In genomic region chr9:114396558-114397218, GRCh38 we compare ENCODE assay signal across 8 cellular contexts. TPM values are rescaled to one million over a fixed set of nuclear protein-coding genes. Genes with fewer than 3 reads are reported as not detected.
DNase-seq lines count a peak whose midpoint lies in the region; ATAC-seq and TF ChIP-seq lines count a peak whose summit lies in the region.

No MANE protein-coding gene starts in this region.

- H3K9ac ChIP-seq in iPS-20b (ENCODE audit: low read depth, low read length): peak overlapping the region; percentile 49; the same call in 1 of the 2 replicates

- POLR2A ChIA-PET in activated B cell treated with CpG ODN at 0.5 μM for 24 hours (lab: Charles Lee): interaction anchor here (0.6 to 23.4 kb wide), 13 partner anchors 12 to 815 kb away, joined by 3 to 913 read pairs (median 4); partner anchors contain the start of gene AKNA

- peak overlapping the region; percentile 94 for H3K27ac Mint-ChIP-seq in activated B cell treated with CpG ODN at 0.5 μM for 24 hours

- H3K9me3 ChIP-seq in left ventricle myocardium inferior (replicated peaks) (no peaks in the 10 kb centered on the region), iPS-20b (ENCODE audit: insufficient read depth, low read depth, low read length) (no peaks in the 10 kb centered on the region), upper lobe of right lung (no peaks in the 10 kb centered on the region)

- H3K36me3 ChIP-seq in left ventricle myocardium inferior: no peaks in the 10 kb centered on the region
- H3K36me3 ChIP-seq in iPS-20b (ENCODE audit: insufficient read depth, low read depth, low read length): no peaks in the 10 kb centered on the region
- no peaks in the 10 kb centered on the region for H3K36me3 ChIP-seq in upper lobe of right lung

- no peaks in the 10 kb centered on the region for H3K27me3 Mint-ChIP-seq in activated B cell treated with CpG ODN at 0.5 μM for 24 hours

- CTCF ChIA-PET in activated B cell treated with CpG ODN at 0.5 μM for 24 hours (lab: Charles Lee): interaction anchor here (1.1 to 2.0 kb wide), 5 partner anchors 9 to 58 kb away, joined by 4 to 11 read pairs (median 6); partner anchors contain the start of gene AKNA

- H3K4me3 Mint-ChIP-seq in activated B cell treated with CpG ODN at 0.5 μM for 24 hours: peak overlapping the region; percentile 89

- H3K27ac ChIP-seq in left ventricle myocardium inferior (replicated peaks): peak overlapping the region; percentile 83
- H3K27ac ChIP-seq in iPS-20b (ENCODE audit: low read length): no peak overlapping the region
- H3K27ac ChIP-seq in upper lobe of right lung: peak overlapping the region; percentile 96

- H3K9me3 Mint-ChIP-seq in activated B cell treated with CpG ODN at 0.5 μM for 24 hours: no peaks in the 10 kb centered on the region

- peaks cover 62% of the 10 kb centered on the region for H3K4me1 Mint-ChIP-seq in activated B cell treated with CpG ODN at 0.5 μM for 24 hours

- ATAC-seq in Right ventricle myocardium inferior (no peak), activated B cell treated with CpG ODN at 0.5 μM for 24 hours (ENCODE audit: low read depth) (no peak), upper lobe of right lung (no peak)

- DNase-seq in left ventricle myocardium inferior (no peak), Right ventricle myocardium inferior (ENCODE audit: missing footprints) (no peak), activated B cell treated with CpG ODN at 0.5 μM for 24 hours (no peak), upper lobe of right lung (no peak), COR-L47 (lab: John Stamatoyannopoulos, UW) (no peak), HPDE6-E6E7 (ENCODE audit: extremely low spot score) (no peak), cerebellar nuclear complex (lab: John Stamatoyannopoulos, UW) (no peak)

- H3K4me1 ChIP-seq in left ventricle myocardium inferior (peaks cover 30% of the 10 kb centered on the region), iPS-20b (ENCODE audit: insufficient read depth, low read length) (peaks cover 9% of the 10 kb centered on the region; the same call in 1 of the 2 replicates), upper lobe of right lung (peaks cover 33% of the 10 kb centered on the region)

- no peaks in the 10 kb centered on the region for H3K27me3 ChIP-seq in left ventricle myocardium inferior (ENCODE audit: low read depth)
- H3K27me3 ChIP-seq in iPS-20b (ENCODE audit: insufficient read depth, low read length): no peaks in the 10 kb centered on the region
- no peaks in the 10 kb centered on the region for H3K27me3 ChIP-seq in upper lobe of right lung

- intact Hi-C loops in left ventricle myocardium inferior (cut with micrococcal nuclease) (no loop called here), Right ventricle myocardium inferior (cut with DNase I) (loop anchor here (10.0 kb wide), 1 partner anchor 188 kb away; the partner anchor contains the start of gene ATP6V1G1), activated B cell treated with CpG ODN at 0.5 μM for 24 hours (cut with micrococcal nuclease) (loop anchor here (1.0 to 10.0 kb wide), 4 partner anchors 11 to 498 kb away; no protein-coding TSS in a partner anchor), upper lobe of right lung (cut with DNase I) (no loop called here)

- H3K4me3 ChIP-seq in left ventricle myocardium inferior: peak overlapping the region; percentile 91
- peak overlapping the region; percentile 75; the same call in 1 of the 2 replicates for H3K4me3 ChIP-seq in iPS-20b (ENCODE audit: low read length)
- peak overlapping the region; percentile 98 for H3K4me3 ChIP-seq in upper lobe of right lung

- H3K36me3 Mint-ChIP-seq in activated B cell treated with CpG ODN at 0.5 μM for 24 hours (ENCODE audit: low read depth): peaks cover 51% of the 10 kb centered on the region

- no peak for TF ChIP-seq CTCF in left ventricle myocardium inferior (IDR thresholded peaks at IDR 0.05; ENCODE audit: borderline replicate concordance)
- TF ChIP-seq CTCF in activated B cell treated with CpG ODN at 0.5 μM for 24 hours (IDR thresholded peaks at IDR 0.05): no peak
- no peak for TF ChIP-seq CTCF in upper lobe of right lung (IDR thresholded peaks at IDR 0.05)

RNA-seq across cellular contexts. Expression of gene AKNA, which starts 8.9 kb away (rescaled TPM):
- total RNA-seq in left ventricle myocardium inferior (6.3 TPM), Right ventricle myocardium inferior (7.1 TPM), activated B cell treated with CpG ODN at 0.5 μM for 24 hours (283 and 322 TPM in 2 replicates), upper lobe of right lung (54.7 TPM)

Comparison
In these comparisons a context has a peak if more than half of its experiments do, and no peak if none do; other contexts are left out.
1. intact Hi-C loops: an anchor here in Right ventricle myocardium inferior (10.0 kb wide) and activated B cell treated with CpG ODN at 0.5 μM for 24 hours (1.0 to 10.0 kb wide); none called in left ventricle myocardium inferior and upper lobe of right lung.